15 cellular contexts compared by ENCODE assay signal in the genomic region with DNA sequence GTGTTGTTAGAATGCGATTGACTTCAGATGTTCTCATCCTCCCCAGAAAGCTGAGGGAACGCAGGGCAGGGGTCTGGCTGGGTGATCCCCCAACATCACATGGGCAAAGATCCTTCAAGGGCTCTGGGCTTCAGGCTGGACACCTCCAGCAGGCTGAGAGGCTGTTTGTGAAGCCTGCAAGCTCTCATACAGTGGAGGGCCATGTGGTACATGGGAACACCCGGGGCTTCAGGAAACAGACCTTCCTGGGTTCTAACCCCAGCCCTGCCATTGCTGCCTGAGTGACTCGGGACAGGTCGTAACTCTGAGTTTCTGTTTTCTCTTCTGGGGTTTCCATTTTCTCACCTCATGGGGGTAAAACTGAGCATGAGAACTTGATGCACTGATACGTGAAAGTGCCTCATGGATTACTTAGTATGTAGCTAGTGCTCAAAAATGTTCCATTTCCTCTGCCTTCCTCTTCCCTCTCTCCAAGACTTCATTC.
DNase-seq lines count a peak whose midpoint lies in the region; ATAC-seq lines count a peak whose summit lies in the region.
"Had no signal": no experiment of that assay in that cellular context is flagged by ENCODE, and none has a peak within 500 bp of the region (broad histone marks: within the 10 kb centered on the region; RNA-seq: fewer than 3 reads in every experiment).

No MANE protein-coding gene starts in this region.

- DNase-seq in germinal center (ENCODE audit: low spot score), result peak; percentile 46
- DNase-seq in SHP77 treated with DMSO at 0.1 percent for 48 hours (lab: John Stamatoyannopoulos, UW), result no peak
- DNase-seq in COR-L47 (lab: John Stamatoyannopoulos, UW), result no peak
- DNase-seq: activated CD4-positive, alpha-beta T cell treated with anti-CD3 and anti-CD28 coated beads, Interleukin-2, amount 50 U/mL, for 1 hour; BE2C; dorsolateral prefrontal cortex; NCI-H1092 treated with DMSO at 0.1 percent for 48 hours; right lobe of liver; stimulated activated naive CD4-positive, alpha-beta T cell had no signal

- ATAC-seq in GM18858 (IDR thresholded peaks at IDR 0.05; ENCODE audit: unreplicated experiment), result peak; percentile 29
- ATAC-seq in HG02610 (IDR thresholded peaks at IDR 0.05; ENCODE audit: unreplicated experiment), result peak; percentile 28
- no peak for ATAC-seq in HG02642 (IDR thresholded peaks at IDR 0.05; ENCODE audit: poor library complexity, unreplicated experiment)
- ATAC-seq in GM19463 (IDR thresholded peaks at IDR 0.05; ENCODE audit: unreplicated experiment), result no peak
- ATAC-seq: right lobe of liver had no signal

- peak overlapping the region; percentile 1; the same call in 1 of the 2 replicates for H3K4me3 ChIP-seq in GM08714 (ENCODE audit: low read length)
- H3K4me3 ChIP-seq: dorsolateral prefrontal cortex, right lobe of liver, vagina had no signal

Comparison
In these comparisons a context has a peak if more than half of its experiments do, and no peak if none do; other contexts are left out.
1. ATAC-seq: peak in GM18858 (single experiment) and HG02610 (single experiment); none in HG02642 (single experiment) and GM19463 (single experiment).